ENCODE assay signal across 17 cellular contexts in the genomic region with DNA sequence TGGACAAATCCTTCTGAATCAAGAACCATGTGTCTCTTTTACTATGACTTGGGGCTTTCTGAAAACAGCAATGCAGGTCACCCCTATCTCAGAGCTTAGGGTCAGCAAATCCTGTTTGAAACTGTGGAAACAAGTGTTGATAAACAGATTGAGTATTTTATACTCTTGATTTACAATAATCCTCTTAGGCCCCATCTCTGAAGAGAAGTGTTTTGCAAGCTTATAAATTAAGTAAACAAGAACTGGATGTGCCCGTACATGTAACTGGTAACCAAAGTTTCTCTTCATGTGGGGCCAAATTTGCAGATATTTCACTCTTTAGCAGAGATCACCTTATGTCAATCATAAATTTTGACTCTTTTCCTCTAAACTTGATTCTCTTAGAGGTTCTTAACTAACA.
"Had no signal": no experiment of that assay in that cellular context is flagged by ENCODE, and none has a peak within 500 bp of the region (broad histone marks: within the 10 kb centered on the region; RNA-seq: fewer than 3 reads in every experiment).

No MANE protein-coding gene starts in this region.

- DNase-seq: activated CD4-positive, alpha-beta T cell treated with anti-CD3 and anti-CD28 coated beads, Interleukin-2, amount 50 U/mL, for 48 hours; activated CD4-positive, CD25-positive, alpha-beta regulatory T cell treated with anti-CD3 and anti-CD28 coated beads, Interleukin-2, amount 50 U/mL, for 72 hours; activated CD8-positive, alpha-beta memory T cell treated with anti-CD3 and anti-CD28 coated beads, Interleukin-2, amount 10 ng/mL, durations not matched to agents 7 days and 5 days; activated effector memory CD4-positive, alpha-beta T cell treated with anti-CD3 and anti-CD28 coated beads, Interleukin-2, amount 50 U/mL, for 16 hours; activated T-cell treated with anti-CD3 and anti-CD28 coated beads, Interleukin-2, amount 50 U/mL, for 4 hours; amygdala; esophagus squamous epithelium; mucosa of descending colon; nucleus accumbens; stimulated activated CD4-positive, alpha-beta T cell treated with anti-CD3 and anti-CD28 coated beads, Interleukin-12 subunit alpha, Interleukin-12 subunit beta, amount 100 ng/mL, for 4 hours; stimulated activated naive CD4-positive, alpha-beta T cell treated with Interleukin-2 at 50 U/mL for 16 hours had no signal

- H3K27me3 Mint-ChIP-seq: activated CD8-positive, alpha-beta memory T cell treated with anti-CD3 and anti-CD28 coated beads, Interleukin-2, amount 10 ng/mL, durations not matched to agents 7 days and 5 days; natural killer cell treated with Interleukin-12 subunit alpha and Interleukin-12 subunit beta and Interleukin-15 and Interleukin-18, amount 100 ng/mL, for 72 hours; progenitor cell of endocrine pancreas had no signal

- H3K27me3 ChIP-seq: esophagus squamous epithelium had no signal

- H3K4me1 Mint-ChIP-seq: activated CD8-positive, alpha-beta memory T cell treated with anti-CD3 and anti-CD28 coated beads, Interleukin-2, amount 10 ng/mL, durations not matched to agents 7 days and 5 days had no signal

- H3K36me3 Mint-ChIP-seq: activated CD8-positive, alpha-beta memory T cell treated with anti-CD3 and anti-CD28 coated beads, Interleukin-2, amount 10 ng/mL, durations not matched to agents 7 days and 5 days; activated naive CD4-positive, alpha-beta T cell treated with anti-CD3 and anti-CD28 coated beads, Interleukin-2, amount 50 U/mL, for 72 hours; natural killer cell treated with Interleukin-12 subunit alpha and Interleukin-12 subunit beta and Interleukin-15 and Interleukin-18, amount 100 ng/mL, for 72 hours had no signal

- H3K27ac ChIP-seq: thoracic aorta had no signal

- H3K4me3 Mint-ChIP-seq: activated CD8-positive, alpha-beta memory T cell treated with anti-CD3 and anti-CD28 coated beads, Interleukin-2, amount 10 ng/mL, durations not matched to agents 7 days and 5 days; activated T-cell treated with anti-CD3 and anti-CD28 coated beads, Interleukin-2, amount 50 U/mL, for 4 hours; natural killer cell treated with Interleukin-12 subunit alpha and Interleukin-12 subunit beta and Interleukin-15 and Interleukin-18, amount 100 ng/mL, for 72 hours had no signal

- H3K36me3 ChIP-seq: esophagus squamous epithelium, thoracic aorta had no signal

- H3K4me3 ChIP-seq: esophagus squamous epithelium, lung, mucosa of descending colon, thoracic aorta had no signal

- H3K9me3 Mint-ChIP-seq: activated naive CD4-positive, alpha-beta T cell treated with anti-CD3 and anti-CD28 coated beads, Interleukin-2, amount 50 U/mL, for 72 hours; activated T-cell treated with anti-CD3 and anti-CD28 coated beads, Interleukin-2, amount 50 U/mL, for 4 hours; natural killer cell treated with Interleukin-12 subunit alpha and Interleukin-12 subunit beta and Interleukin-15 and Interleukin-18, amount 100 ng/mL, for 72 hours had no signal

- H3K27ac Mint-ChIP-seq: activated CD8-positive, alpha-beta memory T cell treated with anti-CD3 and anti-CD28 coated beads, Interleukin-2, amount 10 ng/mL, durations not matched to agents 7 days and 5 days; activated naive CD4-positive, alpha-beta T cell treated with anti-CD3 and anti-CD28 coated beads, Interleukin-2, amount 50 U/mL, for 72 hours; natural killer cell treated with Interleukin-12 subunit alpha and Interleukin-12 subunit beta and Interleukin-15 and Interleukin-18, amount 100 ng/mL, for 72 hours; progenitor cell of endocrine pancreas had no signal

- H3K9me3 ChIP-seq: esophagus squamous epithelium, mucosa of descending colon, thoracic aorta had no signal

- ATAC-seq: activated CD8-positive, alpha-beta memory T cell treated with anti-CD3 and anti-CD28 coated beads, Interleukin-2, amount 10 ng/mL, durations not matched to agents 7 days and 5 days; activated naive CD4-positive, alpha-beta T cell treated with anti-CD3 and anti-CD28 coated beads, Interleukin-2, amount 50 U/mL, for 72 hours; activated T-cell treated with anti-CD3 and anti-CD28 coated beads, Interleukin-2, amount 50 U/mL, for 4 hours; mucosa of descending colon; natural killer cell treated with Interleukin-12 subunit alpha and Interleukin-12 subunit beta and Interleukin-15 and Interleukin-18, amount 100 ng/mL, for 72 hours; sciatic nerve had no signal
